1 cellular context compared by ENCODE assay signal in genomic region chr5:140157032-140157781, GRCh38.
TF ChIP-seq lines count a peak whose summit lies in the region.

No MANE protein-coding gene starts in this region.

TF ChIP-seq in HEK293, 187 proteins besides CTCF, POLR2A, EP300 and RAD21 (continued from another document):
- TF ChIP-seq ZBTB11 (tag by site-specific recombination; conservative IDR thresholded peaks at IDR 0.05; ENCODE audit: low read depth), result peak; percentile 33; the same call in 1 of the 2 replicates
- TF ChIP-seq ZNF654 (tag by site-specific recombination; IDR thresholded peaks at IDR 0.05; ENCODE audit: low read depth), result peak; percentile 92
- TF ChIP-seq ZSCAN30 (tag by site-specific recombination; IDR thresholded peaks at IDR 0.05), result peak; percentile 90
- TF ChIP-seq ZBTB48 (tag by site-specific recombination; IDR thresholded peaks at IDR 0.05), result peak; percentile 78; the same call in 1 of the 2 replicates
- peak; percentile 76 for TF ChIP-seq ZBTB20 (tag by site-specific recombination; IDR thresholded peaks at IDR 0.05)
- no peak for TF ChIP-seq ZNF677 (tag by site-specific recombination; IDR thresholded peaks at IDR 0.05)
- TF ChIP-seq KLF9 (tag by site-specific recombination; IDR thresholded peaks at IDR 0.05; ENCODE audit: low read depth), result peak; percentile 41; the same call in 1 of the 2 replicates
- peak; percentile 63; the same call in 1 of the 2 replicates for TF ChIP-seq IKZF3 (tag by site-specific recombination; IDR thresholded peaks at IDR 0.05)
- no peak for TF ChIP-seq YY1 (tag by site-specific recombination; IDR thresholded peaks at IDR 0.05)
- TF ChIP-seq HOXD13 (CRISPR knock-in tag; IDR thresholded peaks at IDR 0.05; ENCODE audit: borderline replicate concordance), result no peak
- TF ChIP-seq KLF17 (tag by site-specific recombination; IDR thresholded peaks at IDR 0.05), result 0 out of 2 replicates have a peak, but pooled peaks have one; percentile 30
- peak; percentile 82 for TF ChIP-seq KLF1 (tag by site-specific recombination; IDR thresholded peaks at IDR 0.05)
- no peak; the same call in 1 of the 2 replicates for TF ChIP-seq ZNF561 (tag by site-specific recombination; IDR thresholded peaks at IDR 0.05; ENCODE audit: borderline replicate concordance)
- peak; percentile 75 for TF ChIP-seq ZBTB6 (tag by site-specific recombination; IDR thresholded peaks at IDR 0.05)
- TF ChIP-seq PRDM1 (tag by site-specific recombination; IDR thresholded peaks at IDR 0.05), result no peak
